Comparison of ENCODE assay signal across 34 cellular contexts in the genomic region with DNA sequence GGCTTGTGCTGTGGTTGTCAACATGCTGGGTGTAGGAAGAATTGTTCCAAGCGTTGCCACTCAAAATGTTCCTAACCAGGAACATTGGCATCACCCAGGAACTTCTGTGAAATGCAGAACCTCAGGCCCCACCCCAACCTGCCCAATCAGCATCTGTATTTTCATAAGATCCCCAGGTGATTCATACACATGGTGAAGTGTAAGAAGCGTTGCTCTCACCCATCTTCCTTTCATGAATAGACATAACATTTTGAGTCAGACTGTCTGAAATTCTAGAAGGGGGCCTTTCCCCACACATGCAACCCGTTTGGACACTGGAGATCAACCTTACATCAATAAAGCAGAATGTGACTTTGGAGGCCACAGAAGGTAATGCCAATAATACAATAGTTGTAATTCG. TPM values are rescaled to one million over a fixed set of nuclear protein-coding genes. Genes with fewer than 3 reads are reported as not detected.
"Had no signal": no experiment of that assay in that cellular context is flagged by ENCODE, and none has a peak within 500 bp of the region (broad histone marks: within the 10 kb centered on the region; RNA-seq: fewer than 3 reads in every experiment).

No MANE protein-coding gene starts in this region.

- H3K36me3 ChIP-seq: ascending aorta had no signal

- DNase-seq: activated B cell treated with CpG ODN at 0.5 μM for 24 hours; activated CD4-positive, alpha-beta T cell treated with anti-CD3 and anti-CD28 coated beads for 48 hours; activated CD4-positive, CD25-positive, alpha-beta regulatory T cell treated with anti-CD3 and anti-CD28 coated beads, Interleukin-2, amount 50 U/mL, for 72 hours; activated CD8-positive, alpha-beta T cell treated with anti-CD3 and anti-CD28 coated beads for 36 hours; activated effector memory CD4-positive, alpha-beta T cell treated with Interleukin-2 at 50 U/mL for 16 hours; activated naive CD4-positive, alpha-beta T cell treated with anti-CD3 and anti-CD28 coated beads, Interleukin-2, amount 10 ng/mL, durations not matched to agents 7 days and 5 days; activated naive CD8-positive, alpha-beta T cell treated with anti-CD3 and anti-CD28 coated beads, Interleukin-2, amount 10 ng/mL, durations not matched to agents 7 days and 5 days; activated T-cell treated with anti-CD3 and anti-CD28 coated beads, Interleukin-2, amount 50 U/mL, for 24 hours; amygdala; caudate nucleus; cerebellar nuclear complex; Kasumi-1; KG1; NCI-H1092 treated with DMSO at 0.1 percent for 48 hours; NCI-H1417; NCI-H146; NCI-H187; NCI-H2029 treated with DMSO at 0.1 percent for 48 hours; NCI-H2107; NCI-H2171; NCI-H510A; NCI-H526; NCI-H748 treated with DMSO at 0.1 percent for 48 hours; NK-92 treated with Interleukin-12 subunit alpha and Interleukin-12 subunit beta, amount 100 ng/mL, for 24 hours; PC-3; SIG-M5; T-cell; T-helper 17 cell had no signal

- H3K27ac ChIP-seq: ascending aorta, RWPE1, VCaP had no signal

- H3K36me3 Mint-ChIP-seq: activated naive CD4-positive, alpha-beta T cell treated with anti-CD3 and anti-CD28 coated beads, Interleukin-2, amount 10 ng/mL, durations not matched to agents 7 days and 5 days; activated naive CD8-positive, alpha-beta T cell treated with anti-CD3 and anti-CD28 coated beads, Interleukin-2, amount 10 ng/mL, durations not matched to agents 7 days and 5 days; T-cell had no signal

- H3K9me3 ChIP-seq: ascending aorta had no signal

- H3K4me3 ChIP-seq: ascending aorta had no signal

- H3K4me3 Mint-ChIP-seq: activated B cell treated with CpG ODN at 0.5 μM for 24 hours; activated CD8-positive, alpha-beta T cell treated with anti-CD3 and anti-CD28 coated beads for 36 hours; activated naive CD4-positive, alpha-beta T cell treated with anti-CD3 and anti-CD28 coated beads, Interleukin-2, amount 10 ng/mL, durations not matched to agents 7 days and 5 days; activated naive CD8-positive, alpha-beta T cell treated with anti-CD3 and anti-CD28 coated beads, Interleukin-2, amount 10 ng/mL, durations not matched to agents 7 days and 5 days; activated T-cell treated with anti-CD3 and anti-CD28 coated beads, Interleukin-2, amount 50 U/mL, for 24 hours; activated T-helper 1 cell treated with anti-CD3 and anti-CD28 coated beads, Interleukin-12 subunit alpha, Interleukin-12 subunit beta, Interleukin-2, Interleukin-4 antibody, amounts not matched to agents 30 ng/mL and 10 ng/mL and 1 ng/mL, durations not matched to agents 14 hours and 24 hours and 36 hours; T-cell; T-helper 17 cell had no signal

- H3K9me3 Mint-ChIP-seq: activated CD8-positive, alpha-beta T cell treated with anti-CD3 and anti-CD28 coated beads for 36 hours; activated naive CD4-positive, alpha-beta T cell treated with anti-CD3 and anti-CD28 coated beads, Interleukin-2, amount 10 ng/mL, durations not matched to agents 7 days and 5 days; activated naive CD8-positive, alpha-beta T cell treated with anti-CD3 and anti-CD28 coated beads, Interleukin-2, amount 10 ng/mL, durations not matched to agents 7 days and 5 days; activated T-cell treated with anti-CD3 and anti-CD28 coated beads, Interleukin-2, amount 50 U/mL, for 24 hours; activated T-helper 1 cell treated with anti-CD3 and anti-CD28 coated beads, Interleukin-12 subunit alpha, Interleukin-12 subunit beta, Interleukin-2, Interleukin-4 antibody, amounts not matched to agents 30 ng/mL and 10 ng/mL and 1 ng/mL, durations not matched to agents 14 hours and 24 hours and 36 hours; T-cell had no signal

- H3K4me1 ChIP-seq: ascending aorta had no signal

- ATAC-seq: activated CD8-positive, alpha-beta T cell treated with anti-CD3 and anti-CD28 coated beads for 36 hours; PC-3; Right ventricle myocardium inferior; SK-N-SH treated with all-trans-retinoic acid at 6 μM for 48 hours; T-cell; T-helper 17 cell had no signal

- H3K27ac Mint-ChIP-seq: activated B cell treated with CpG ODN at 0.5 μM for 24 hours; activated CD8-positive, alpha-beta T cell treated with anti-CD3 and anti-CD28 coated beads for 36 hours; activated naive CD4-positive, alpha-beta T cell treated with anti-CD3 and anti-CD28 coated beads, Interleukin-2, amount 10 ng/mL, durations not matched to agents 7 days and 5 days; activated naive CD8-positive, alpha-beta T cell treated with anti-CD3 and anti-CD28 coated beads, Interleukin-2, amount 10 ng/mL, durations not matched to agents 7 days and 5 days; activated T-cell treated with anti-CD3 and anti-CD28 coated beads, Interleukin-2, amount 50 U/mL, for 24 hours; activated T-helper 1 cell treated with anti-CD3 and anti-CD28 coated beads, Interleukin-12 subunit alpha, Interleukin-12 subunit beta, Interleukin-2, Interleukin-4 antibody, amounts not matched to agents 30 ng/mL and 10 ng/mL and 1 ng/mL, durations not matched to agents 14 hours and 24 hours and 36 hours; T-cell; T-helper 17 cell had no signal

- H3K27me3 ChIP-seq: ascending aorta had no signal

RNA-seq across cellular contexts. Expression of gene AFAP1L1, which starts 9.3 kb away (rescaled TPM):
- total RNA-seq: activated B cell treated with CpG ODN at 0.5 μM for 24 hours; activated T-helper 1 cell treated with anti-CD3 and anti-CD28 coated beads, Interleukin-12 subunit alpha, Interleukin-12 subunit beta, Interleukin-2, Interleukin-4 antibody, amounts not matched to agents 30 ng/mL and 10 ng/mL and 1 ng/mL, durations not matched to agents 14 hours and 24 hours and 36 hours had no signal
